Comparison of ENCODE assay signal across 10 cellular contexts in genomic region chrX:40109288-40110008, GRCh38. TPM values are rescaled to one million over a fixed set of nuclear protein-coding genes. Genes with fewer than 3 reads are reported as not detected.
A peak's percentile ranks its signal among the peaks of the same experiment; 100 is the strongest.
DNase-seq lines count a peak whose midpoint lies in the region; ATAC-seq, FAIRE-seq and TF ChIP-seq lines count a peak whose summit lies in the region.
"Had no signal": no experiment of that assay in that cellular context is flagged by ENCODE, and none has a peak within 500 bp of the region (broad histone marks: within the 10 kb centered on the region; RNA-seq: fewer than 3 reads in every experiment).

No MANE protein-coding gene starts in this region.

- H3K36me3 ChIP-seq in astrocyte (ENCODE audit: insufficient read depth, low read length), result no peaks in the 10 kb centered on the region
- no peaks in the 10 kb centered on the region for H3K36me3 ChIP-seq in smooth muscle cell (ENCODE audit: low read depth)

- no peaks in the 10 kb centered on the region for H4K20me1 ChIP-seq in astrocyte (ENCODE audit: insufficient read depth, low read length)
- H4K20me1 ChIP-seq in smooth muscle cell (ENCODE audit: low read depth), result peaks cover 4% of the 10 kb centered on the region

- H3K9ac ChIP-seq in astrocyte (ENCODE audit: low read length) (peak overlapping the region; percentile 81), smooth muscle cell (ENCODE audit: low read depth) (peak overlapping the region; percentile 56)

- WGBS in smooth muscle cell (ENCODE audit: low lambda C conversion rate), result 7% methylated on average over 53 of the region's 84 CpGs

- DNase-seq in NCI-H2081 (lab: John Stamatoyannopoulos, UW) (peak; percentile 39 to 76), NCI-H2081 treated with DMSO at 0.1 percent for 48 hours (lab: John Stamatoyannopoulos, UW) (no peak), NB4 (ENCODE audit: low read depth) (peak; percentile 76), astrocyte (ENCODE audit: low read depth) (no peak), iris pigment epithelial cell (ENCODE audit: low read depth) (peak; percentile 56), smooth muscle cell (lab: John Stamatoyannopoulos, UW; ENCODE audit: unreplicated experiment) (peak; percentile 87)

- H3K4me1 Mint-ChIP-seq in astrocyte (ENCODE audit: low read depth, unreplicated experiment), result peaks cover 2% of the 10 kb centered on the region

- TF ChIP-seq POLR2A in NB4 (IDR thresholded peaks at IDR 0.05; ENCODE audit: extremely low read depth, insufficient read length), result peak; percentile 5

- TF ChIP-seq CTCF in NB4 (IDR thresholded peaks at IDR 0.05; ENCODE audit: low read depth, low read length), result no peak
- TF ChIP-seq CTCF in astrocyte (IDR thresholded peaks at IDR 0.05; ENCODE audit: insufficient read depth, low read depth, low read length), result no peak
- TF ChIP-seq CTCF in smooth muscle cell (IDR thresholded peaks at IDR 0.05; ENCODE audit: borderline replicate concordance, insufficient read depth, poor library complexity, severe bottlenecking), result no peak

- H3K27ac ChIP-seq in astrocyte (ENCODE audit: low read depth, low read length) (peak overlapping the region; percentile 58), smooth muscle cell (ENCODE audit: low read depth) (peak overlapping the region; percentile 40)

- no peak for ATAC-seq in HG03521 (IDR thresholded peaks at IDR 0.05; ENCODE audit: unreplicated experiment)
- no peak for ATAC-seq in GM21786 (IDR thresholded peaks at IDR 0.05; ENCODE audit: unreplicated experiment)

- H3K36me3 Mint-ChIP-seq in astrocyte (ENCODE audit: low read depth, unreplicated experiment), result no peaks in the 10 kb centered on the region
- H3K36me3 Mint-ChIP-seq: activated naive CD8-positive, alpha-beta T cell had no signal

- no peak overlapping the region for H3K27ac Mint-ChIP-seq in astrocyte (ENCODE audit: unreplicated experiment)
- H3K27ac Mint-ChIP-seq: activated naive CD8-positive, alpha-beta T cell had no signal

- peaks cover 2% of the 10 kb centered on the region for H3K27me3 Mint-ChIP-seq in astrocyte (ENCODE audit: low read depth, unreplicated experiment)
- H3K27me3 Mint-ChIP-seq: activated naive CD8-positive, alpha-beta T cell had no signal

- H3F3A ChIP-seq in smooth muscle cell (ENCODE audit: low read depth), result peaks cover 5% of the 10 kb centered on the region

- H3K9me3 ChIP-seq in astrocyte (ENCODE audit: insufficient read depth, low read depth, low read length) (no peaks in the 10 kb centered on the region), smooth muscle cell (replicated peaks; ENCODE audit: low read depth) (no peaks in the 10 kb centered on the region)

- H3K4me1 ChIP-seq in astrocyte (ENCODE audit: insufficient read depth, low read length), result peaks cover 28% of the 10 kb centered on the region
- peaks cover 19% of the 10 kb centered on the region for H3K4me1 ChIP-seq in smooth muscle cell (ENCODE audit: low read depth)

- no peak overlapping the region for H3K4me3 Mint-ChIP-seq in astrocyte (ENCODE audit: unreplicated experiment)

- H3K79me2 ChIP-seq in astrocyte (ENCODE audit: insufficient read depth, low read length), result no peaks in the 10 kb centered on the region
- H3K79me2 ChIP-seq in smooth muscle cell (ENCODE audit: low read depth), result no peaks in the 10 kb centered on the region

- H3K9me3 Mint-ChIP-seq in astrocyte (ENCODE audit: unreplicated experiment), result peaks cover 2% of the 10 kb centered on the region

- H3K4me3 ChIP-seq in NB4 (ENCODE audit: low read depth, low read length), result peak overlapping the region; percentile 55
- peak overlapping the region; percentile 57 for H3K4me3 ChIP-seq in astrocyte (ENCODE audit: insufficient read depth, low read depth, low read length)
- H3K4me3 ChIP-seq in smooth muscle cell, result peak overlapping the region; percentile 74

- FAIRE-seq in astrocyte (lab: Jason Lieb, UNC), result no peak
- FAIRE-seq: G401.6 had no signal

- H3K4me2 ChIP-seq in astrocyte (ENCODE audit: low read length) (peak overlapping the region; percentile 82), smooth muscle cell (peak overlapping the region; percentile 86)

- H2AFZ ChIP-seq in astrocyte (ENCODE audit: low read depth, low read length) (no peak overlapping the region), smooth muscle cell (ENCODE audit: low read depth) (peak overlapping the region; percentile 22)

- H3K27me3 ChIP-seq in astrocyte (ENCODE audit: insufficient read depth, low read length) (no peaks in the 10 kb centered on the region), smooth muscle cell (ENCODE audit: low read depth) (no peaks in the 10 kb centered on the region)

RNA-seq across cellular contexts. Expression of gene BCOR, which starts 11.7 kb away (rescaled TPM):
- total RNA-seq in astrocyte, result 9.0 TPM in 2 replicates
- total RNA-seq in smooth muscle cell, result 28.0 and 28.5 TPM in 2 replicates
- 13.1 and 19.5 TPM in 2 replicates for polyA plus RNA-seq in smooth muscle cell

Comparison
In these comparisons a context has a peak if more than half of its experiments do, and no peak if none do; other contexts are left out.
1. DNase-seq: peak in NCI-H2081 (2 of 2), NB4 (single experiment), iris pigment epithelial cell (single experiment) and smooth muscle cell (single experiment); none in NCI-H2081 treated with DMSO at 0.1 percent for 48 hours (single experiment) and astrocyte (single experiment).
2. Peak in every context shown above with its lines, with median percentiles within 50 percentile points of each other: H3K4me3 ChIP-seq.